ENCODE assay signal across 18 cellular contexts in the genomic region with DNA sequence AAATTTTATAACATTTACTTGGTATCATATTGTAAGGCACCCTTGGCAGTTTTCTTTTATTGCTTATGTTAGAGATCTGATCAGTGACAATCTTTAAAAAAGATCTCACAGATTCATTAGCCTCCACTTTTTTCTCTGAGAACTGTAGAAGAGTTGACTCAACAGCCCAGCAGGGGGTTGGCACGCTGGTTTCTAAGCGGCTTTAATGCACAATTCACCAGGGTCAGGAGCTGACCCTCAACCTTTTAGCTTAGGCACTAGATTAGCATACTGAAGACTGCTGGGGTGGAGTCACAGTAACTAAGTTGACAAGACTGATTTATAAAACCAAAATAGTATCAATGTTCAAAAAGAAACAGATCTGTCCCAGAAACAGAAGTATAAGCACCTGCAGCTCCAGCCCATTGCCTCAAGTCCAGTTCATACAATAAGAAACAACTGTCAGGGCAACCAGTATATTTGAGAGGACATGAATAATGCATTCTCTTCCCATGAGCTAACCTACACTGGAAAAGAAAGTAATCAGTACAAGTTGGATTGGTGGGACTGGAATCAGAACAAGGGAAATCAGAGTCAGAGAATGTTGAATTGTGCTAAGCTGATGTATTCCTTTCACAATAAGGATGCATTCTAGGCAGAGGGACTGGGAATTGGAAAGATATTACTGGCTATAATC.
DNase-seq lines count a peak whose midpoint lies in the region; ATAC-seq and TF ChIP-seq lines count a peak whose summit lies in the region.
"Had no signal": no experiment of that assay in that cellular context is flagged by ENCODE, and none has a peak within 500 bp of the region (broad histone marks: within the 10 kb centered on the region; RNA-seq: fewer than 3 reads in every experiment).

No MANE protein-coding gene starts in this region.

- 75 to 91% (median 86%) methylated on average over 2 of the region's 2 CpGs for WGBS in psoas muscle, 3 donors

- H3K4me3 ChIP-seq in GM23338 = no peak overlapping the region
- no peak overlapping the region for H3K4me3 ChIP-seq in ascending aorta
- no peak overlapping the region for H3K4me3 ChIP-seq in fibroblast of the aortic adventitia (ENCODE audit: low read depth, low read length)
- no peak overlapping the region for H3K4me3 ChIP-seq in psoas muscle
- H3K4me3 ChIP-seq: BLaER1, colonic mucosa, gastrocnemius medialis, upper lobe of right lung had no signal

- peaks cover 10% of the 10 kb centered on the region for H3K4me1 Mint-ChIP-seq in GM23338
- H3K4me1 Mint-ChIP-seq: activated CD8-positive, alpha-beta memory T cell treated with anti-CD3 and anti-CD28 coated beads, Interleukin-2, amount 10 ng/mL, durations not matched to agents 7 days and 5 days; activated naive CD4-positive, alpha-beta T cell treated with anti-CD3 and anti-CD28 coated beads, Interleukin-2, amount 10 ng/mL, durations not matched to agents 7 days and 5 days had no signal

- H3K27ac ChIP-seq in GM23338 (ENCODE audit: low read depth) (no peak overlapping the region), ascending aorta (peak overlapping the region; percentile 71 to 72), psoas muscle (no peak overlapping the region)
- H3K27ac ChIP-seq: BLaER1, colonic mucosa, upper lobe of right lung had no signal

- H2AFZ ChIP-seq in GM23338 = no peak overlapping the region

- H3K36me3 ChIP-seq in GM23338 (ENCODE audit: insufficient read depth) (no peaks in the 10 kb centered on the region), ascending aorta (peaks cover 0 to 8% of the 10 kb centered on the region in 2 donors), psoas muscle (ENCODE audit: insufficient read depth in 1 of 2, low read depth in 1 of 2) (peaks cover 0 to 16% of the 10 kb centered on the region in 2 donors)
- H3K36me3 ChIP-seq: colonic mucosa had no signal

- H3K27ac Mint-ChIP-seq in GM23338 = no peak overlapping the region
- H3K27ac Mint-ChIP-seq: activated CD8-positive, alpha-beta memory T cell treated with anti-CD3 and anti-CD28 coated beads, Interleukin-2, amount 10 ng/mL, durations not matched to agents 7 days and 5 days; activated naive CD4-positive, alpha-beta T cell treated with anti-CD3 and anti-CD28 coated beads, Interleukin-2, amount 10 ng/mL, durations not matched to agents 7 days and 5 days had no signal

- no peaks in the 10 kb centered on the region for H3K27me3 Mint-ChIP-seq in GM23338 (ENCODE audit: insufficient read depth, low read depth, poor library complexity)
- H3K27me3 Mint-ChIP-seq: activated CD8-positive, alpha-beta memory T cell treated with anti-CD3 and anti-CD28 coated beads, Interleukin-2, amount 10 ng/mL, durations not matched to agents 7 days and 5 days; activated naive CD4-positive, alpha-beta T cell treated with anti-CD3 and anti-CD28 coated beads, Interleukin-2, amount 10 ng/mL, durations not matched to agents 7 days and 5 days had no signal

- H3K9me3 ChIP-seq in ascending aorta (no peaks in the 10 kb centered on the region), psoas muscle (no peaks in the 10 kb centered on the region)
- H3K9me3 ChIP-seq: BLaER1, colonic mucosa, gastrocnemius medialis, upper lobe of right lung had no signal

- H3K36me3 Mint-ChIP-seq in GM23338 (ENCODE audit: low read depth) = no peaks in the 10 kb centered on the region; the same call in 2 of the 3 replicates
- H3K36me3 Mint-ChIP-seq: activated naive CD4-positive, alpha-beta T cell treated with anti-CD3 and anti-CD28 coated beads, Interleukin-2, amount 10 ng/mL, durations not matched to agents 7 days and 5 days had no signal

- no peaks in the 10 kb centered on the region for H3F3A ChIP-seq in GM23338 (replicated peaks; ENCODE audit: low read depth)

- no peaks in the 10 kb centered on the region for H3K79me2 ChIP-seq in GM23338 (replicated peaks; ENCODE audit: insufficient read depth)

- ATAC-seq in GM23338 = peak; percentile 56
- ATAC-seq in psoas muscle = peak; percentile 31 to 58 (median 38)
- no peak for ATAC-seq in GM18861 (IDR thresholded peaks at IDR 0.05; ENCODE audit: unreplicated experiment)
- ATAC-seq: activated CD8-positive, alpha-beta memory T cell treated with anti-CD3 and anti-CD28 coated beads, Interleukin-2, amount 10 ng/mL, durations not matched to agents 7 days and 5 days; gastrocnemius medialis; upper lobe of right lung had no signal

- H3K4me1 ChIP-seq in GM23338 (ENCODE audit: insufficient read depth) (no peaks in the 10 kb centered on the region), ascending aorta (peaks cover 3 to 23% of the 10 kb centered on the region in 2 donors), psoas muscle (no peaks in the 10 kb centered on the region)
- H3K4me1 ChIP-seq: BLaER1, colonic mucosa, gastrocnemius medialis, upper lobe of right lung had no signal

- intact Hi-C loops in ascending aorta (cut with DNase I) = no loop called here
- intact Hi-C loops in psoas muscle (cut with DNase I) = loop anchor here in 1 of 2 donors (10.0 kb wide), 1 partner anchor 504 kb away; no protein-coding TSS in a partner anchor

- H3K27me3 ChIP-seq in GM23338 (ENCODE audit: insufficient read depth) = no peaks in the 10 kb centered on the region
- H3K27me3 ChIP-seq in ascending aorta = no peaks in the 10 kb centered on the region
- H3K27me3 ChIP-seq in psoas muscle (ENCODE audit: insufficient read depth in 3 of 3, low read length in 2 of 3) = no peaks in the 10 kb centered on the region
- H3K27me3 ChIP-seq: BLaER1, colonic mucosa, gastrocnemius medialis, upper lobe of right lung had no signal

- H3K4me2 ChIP-seq in GM23338 = no peak overlapping the region
- H3K4me2 ChIP-seq: BLaER1 had no signal

- DNase-seq in GM23338 (ENCODE audit: low spot score) (peak; percentile 36), ascending aorta (ENCODE audit: low spot score in 2 of 2) (no peak), fibroblast of the aortic adventitia (ENCODE audit: low read depth) (peak; percentile 55), psoas muscle (no peak), NCI-H146 treated with DMSO at 0.1 percent for 48 hours (lab: John Stamatoyannopoulos, UW; ENCODE audit: unreplicated experiment) (no peak), NCI-H187 (lab: John Stamatoyannopoulos, UW) (no peak), DMS53 treated with DMSO at 0.1 percent for 48 hours (lab: John Stamatoyannopoulos, UW; ENCODE audit: unreplicated experiment) (no peak)
- DNase-seq: activated CD8-positive, alpha-beta memory T cell treated with anti-CD3 and anti-CD28 coated beads, Interleukin-2, amount 10 ng/mL, durations not matched to agents 7 days and 5 days; activated naive CD4-positive, alpha-beta T cell treated with anti-CD3 and anti-CD28 coated beads, Interleukin-2, amount 10 ng/mL, durations not matched to agents 7 days and 5 days; colonic mucosa; DMS53; gastrocnemius medialis; kidney glomerular epithelial cell; retina; stimulated activated CD4-positive, alpha-beta T cell treated with anti-CD3 and anti-CD28 coated beads, Interleukin-4, amount 100 ng/mL, for 24 hours; upper lobe of right lung had no signal

- H4K20me1 ChIP-seq in GM23338 (replicated peaks; ENCODE audit: insufficient read depth) = no peaks in the 10 kb centered on the region
- H4K20me1 ChIP-seq: BLaER1 had no signal

- no peak for TF ChIP-seq CTCF in GM23338 (conservative IDR thresholded peaks at IDR 0.05; ENCODE audit: low read depth in 2 of 2)
- TF ChIP-seq CTCF in ascending aorta (IDR thresholded peaks at IDR 0.05) = peak in 1 of 3 experiments; percentile 2
- TF ChIP-seq CTCF in fibroblast of the aortic adventitia (IDR thresholded peaks at IDR 0.05; ENCODE audit: insufficient read depth, low read length) = no peak
- TF ChIP-seq CTCF in psoas muscle (IDR thresholded peaks at IDR 0.05) = no peak

- H3K9me3 Mint-ChIP-seq in GM23338 = no peaks in the 10 kb centered on the region
- H3K9me3 Mint-ChIP-seq: activated naive CD4-positive, alpha-beta T cell treated with anti-CD3 and anti-CD28 coated beads, Interleukin-2, amount 10 ng/mL, durations not matched to agents 7 days and 5 days had no signal

- H3K9me2 ChIP-seq in GM23338 (ENCODE audit: insufficient read depth) = no peaks in the 10 kb centered on the region

- H3K4me3 Mint-ChIP-seq in GM23338 = no peak overlapping the region
- H3K4me3 Mint-ChIP-seq: activated CD8-positive, alpha-beta memory T cell treated with anti-CD3 and anti-CD28 coated beads, Interleukin-2, amount 10 ng/mL, durations not matched to agents 7 days and 5 days; activated naive CD4-positive, alpha-beta T cell treated with anti-CD3 and anti-CD28 coated beads, Interleukin-2, amount 10 ng/mL, durations not matched to agents 7 days and 5 days had no signal

TF ChIP-seq in GM23338, 12 proteins besides CTCF, POLR2A, EP300 and RAD21 (continues in another document):
- no peak for TF ChIP-seq CREB1 (CRISPR knock-in tag; IDR thresholded peaks at IDR 0.05; ENCODE audit: low read depth)
- TF ChIP-seq, protein P1, sequence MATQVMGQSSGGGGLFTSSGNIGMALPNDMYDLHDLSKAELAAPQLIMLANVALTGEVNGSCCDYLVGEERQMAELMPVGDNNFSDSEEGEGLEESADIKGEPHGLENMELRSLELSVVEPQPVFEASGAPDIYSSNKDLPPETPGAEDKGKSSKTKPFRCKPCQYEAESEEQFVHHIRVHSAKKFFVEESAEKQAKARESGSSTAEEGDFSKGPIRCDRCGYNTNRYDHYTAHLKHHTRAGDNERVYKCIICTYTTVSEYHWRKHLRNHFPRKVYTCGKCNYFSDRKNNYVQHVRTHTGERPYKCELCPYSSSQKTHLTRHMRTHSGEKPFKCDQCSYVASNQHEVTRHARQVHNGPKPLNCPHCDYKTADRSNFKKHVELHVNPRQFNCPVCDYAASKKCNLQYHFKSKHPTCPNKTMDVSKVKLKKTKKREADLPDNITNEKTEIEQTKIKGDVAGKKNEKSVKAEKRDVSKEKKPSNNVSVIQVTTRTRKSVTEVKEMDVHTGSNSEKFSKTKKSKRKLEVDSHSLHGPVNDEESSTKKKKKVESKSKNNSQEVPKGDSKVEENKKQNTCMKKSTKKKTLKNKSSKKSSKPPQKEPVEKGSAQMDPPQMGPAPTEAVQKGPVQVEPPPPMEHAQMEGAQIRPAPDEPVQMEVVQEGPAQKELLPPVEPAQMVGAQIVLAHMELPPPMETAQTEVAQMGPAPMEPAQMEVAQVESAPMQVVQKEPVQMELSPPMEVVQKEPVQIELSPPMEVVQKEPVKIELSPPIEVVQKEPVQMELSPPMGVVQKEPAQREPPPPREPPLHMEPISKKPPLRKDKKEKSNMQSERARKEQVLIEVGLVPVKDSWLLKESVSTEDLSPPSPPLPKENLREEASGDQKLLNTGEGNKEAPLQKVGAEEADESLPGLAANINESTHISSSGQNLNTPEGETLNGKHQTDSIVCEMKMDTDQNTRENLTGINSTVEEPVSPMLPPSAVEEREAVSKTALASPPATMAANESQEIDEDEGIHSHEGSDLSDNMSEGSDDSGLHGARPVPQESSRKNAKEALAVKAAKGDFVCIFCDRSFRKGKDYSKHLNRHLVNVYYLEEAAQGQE (IDR thresholded peaks at IDR 0.05; ENCODE audit: unreplicated experiment) = no peak
- no peak for TF ChIP-seq JUNB (IDR thresholded peaks at IDR 0.05; ENCODE audit: unreplicated experiment)
- no peak for TF ChIP-seq STAT1 (IDR thresholded peaks at IDR 0.05; ENCODE audit: unreplicated experiment)

Comparison
In these comparisons a context has a peak if more than half of its experiments do, and no peak if none do; other contexts are left out.
1. DNase-seq: peak in GM23338 (single experiment) and fibroblast of the aortic adventitia (single experiment); none in ascending aorta (0 of 2), psoas muscle (0 of 2), NCI-H146 treated with DMSO at 0.1 percent for 48 hours (single experiment), NCI-H187 (0 of 2) and DMS53 treated with DMSO at 0.1 percent for 48 hours (single experiment).
2. H3K27ac ChIP-seq: peak in ascending aorta (2 of 2); none in GM23338 (single experiment) and psoas muscle (single experiment).